ENCODE assay signal across 1 cellular context in genomic region chr17:82880620-82881019, GRCh38.
TF ChIP-seq lines count a peak whose summit lies in the region.

No MANE protein-coding gene starts in this region.

TF ChIP-seq in H1, 55 proteins besides CTCF, POLR2A, EP300 and RAD21:
- TF ChIP-seq CBX5 (IDR thresholded peaks at IDR 0.05; ENCODE audit: low read depth, low read length): no peak
